1 cellular context compared by ENCODE assay signal in the genomic region with DNA sequence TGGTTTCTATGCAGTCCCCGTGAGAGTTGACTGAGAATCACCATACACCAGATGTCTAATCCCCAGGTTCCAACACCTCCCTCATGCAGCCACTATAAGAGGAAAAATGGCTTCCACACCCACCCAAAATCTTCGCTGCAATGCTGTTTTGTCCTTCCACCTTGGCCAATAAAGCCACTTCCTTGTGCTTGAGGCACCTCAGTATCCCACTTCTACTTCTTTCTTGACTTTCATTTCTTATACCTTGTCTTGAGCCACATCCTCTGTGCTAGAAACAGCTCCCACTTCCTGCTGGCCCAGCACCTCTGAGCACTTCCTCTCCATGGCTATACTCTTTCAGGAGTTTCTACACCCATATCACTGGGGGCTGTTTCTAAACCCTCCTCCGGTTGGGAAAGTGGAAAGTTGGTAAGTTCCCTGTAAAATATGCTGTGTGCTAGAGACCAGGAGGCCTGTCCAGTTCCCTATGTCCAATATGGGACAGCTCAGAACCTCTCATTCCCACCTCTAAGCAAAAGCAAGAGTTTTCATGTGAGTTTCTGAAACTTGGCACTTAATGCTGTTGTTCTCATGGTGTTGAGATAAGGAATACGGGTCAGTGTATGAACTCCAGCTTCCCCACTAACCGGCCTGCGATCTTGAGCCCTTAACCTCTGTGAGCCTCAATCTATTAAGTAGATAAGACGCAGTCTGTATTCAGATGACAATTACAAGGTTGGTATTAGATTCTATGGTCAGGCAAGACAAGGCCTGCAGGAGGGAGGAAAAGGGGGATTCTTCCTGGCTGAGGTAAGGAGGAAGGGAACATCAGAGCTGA.
TF ChIP-seq lines count a peak whose summit lies in the region.

No MANE protein-coding gene starts in this region.

TF ChIP-seq in GM12878, 131 proteins besides CTCF, POLR2A, EP300 and RAD21 (continued from another document and continues in another):
- TF ChIP-seq HDAC6 (IDR thresholded peaks at IDR 0.05; ENCODE audit: unreplicated experiment) (no peak), NFXL1 (IDR thresholded peaks at IDR 0.05; ENCODE audit: borderline replicate concordance) (no peak), EZH2 (IDR thresholded peaks at IDR 0.05; ENCODE audit: borderline replicate concordance, control insufficient read depth, low read depth, low read length) (no peak), FOXM1 (IDR thresholded peaks at IDR 0.05; ENCODE audit: low read depth, low read length) (no peak), ZBTB11 (CRISPR knock-in tag; IDR thresholded peaks at IDR 0.05) (no peak), SIN3A (IDR thresholded peaks at IDR 0.05; ENCODE audit: low read depth, low read length) (no peak), POLR2AphosphoS2 (IDR thresholded peaks at IDR 0.05; ENCODE audit: low read depth, low read length) (no peak), HDAC2 (IDR thresholded peaks at IDR 0.05) (no peak), CBX5 (IDR thresholded peaks at IDR 0.05; ENCODE audit: low read depth) (no peak), ZNF207 (IDR thresholded peaks at IDR 0.05; ENCODE audit: borderline replicate concordance) (no peak), RELB (IDR thresholded peaks at IDR 0.05; ENCODE audit: low read depth) (no peak), ASH2L (IDR thresholded peaks at IDR 0.05; ENCODE audit: borderline replicate concordance, low read depth) (no peak), SMARCA5 (IDR thresholded peaks at IDR 0.05) (peak; percentile 38; the same call in 1 of the 2 replicates), ATF2 (IDR thresholded peaks at IDR 0.05; ENCODE audit: low read length) (no peak), TCF3 (IDR thresholded peaks at IDR 0.05; ENCODE audit: borderline replicate concordance, insufficient read depth, low read depth, low read length) (no peak), MTA3 (IDR thresholded peaks at IDR 0.05; ENCODE audit: borderline replicate concordance, low read length) (no peak), LARP7 (IDR thresholded peaks at IDR 0.05) (no peak), ATF3 (IDR thresholded peaks at IDR 0.05; ENCODE audit: borderline replicate concordance, extremely low read depth, low read depth, low read length) (no peak), CHD4 (IDR thresholded peaks at IDR 0.05) (no peak), STAT3 (IDR thresholded peaks at IDR 0.05; ENCODE audit: low read depth, low read length) (no peak), EGR1 (IDR thresholded peaks at IDR 0.05; ENCODE audit: borderline replicate concordance in 1 of 2, low read depth in 2 of 2, low read length in 2 of 2) (no peak), POU2F2 (IDR thresholded peaks at IDR 0.05; ENCODE audit: borderline replicate concordance, low read depth, low read length) (no peak), HCFC1 (IDR thresholded peaks at IDR 0.05; ENCODE audit: low read length) (no peak), KDM1A (IDR thresholded peaks at IDR 0.05; ENCODE audit: borderline replicate concordance) (no peak), BACH1 (IDR thresholded peaks at IDR 0.05; ENCODE audit: borderline replicate concordance) (no peak), FOS (IDR thresholded peaks at IDR 0.05; ENCODE audit: borderline replicate concordance, extremely low read depth, insufficient read length) (no peak), NBN (IDR thresholded peaks at IDR 0.05) (0 out of 2 replicates have a peak, but pooled peaks have one; percentile 23), NR2C1 (IDR thresholded peaks at IDR 0.05) (no peak), E4F1 (IDR thresholded peaks at IDR 0.05; ENCODE audit: borderline replicate concordance, partially characterized antibody) (no peak), GATAD2B (conservative IDR thresholded peaks at IDR 0.05; ENCODE audit: low read depth) (no peak; the same call in 1 of the 2 replicates), MYC (IDR thresholded peaks at IDR 0.05; ENCODE audit: insufficient read depth, insufficient read length, insufficient replicate concordance, low read length, severe bottlenecking) (no peak), ZNF24 (IDR thresholded peaks at IDR 0.05) (no peak), IKZF2 (IDR thresholded peaks at IDR 0.05) (peak; percentile 84 to 88), ATF7 (IDR thresholded peaks at IDR 0.05; ENCODE audit: low read depth) (peak; percentile 52), NR2F1 (conservative IDR thresholded peaks at IDR 0.05) (no peak), HDGF (IDR thresholded peaks at IDR 0.05) (0 out of 2 replicates have a peak, but pooled peaks have one; percentile 57), SREBF2 (IDR thresholded peaks at IDR 0.05; ENCODE audit: low read length) (no peak), SUZ12 (IDR thresholded peaks at IDR 0.05; ENCODE audit: unreplicated experiment) (no peak), SMAD5 (IDR thresholded peaks at IDR 0.05; ENCODE audit: low read depth) (no peak), ZNF384 (IDR thresholded peaks at IDR 0.05; ENCODE audit: borderline replicate concordance, low read depth, low read length) (no peak), SRF (IDR thresholded peaks at IDR 0.05; ENCODE audit: low read depth in 2 of 2, low read length in 2 of 2) (no peak)
- TF ChIP-seq, protein P1, sequence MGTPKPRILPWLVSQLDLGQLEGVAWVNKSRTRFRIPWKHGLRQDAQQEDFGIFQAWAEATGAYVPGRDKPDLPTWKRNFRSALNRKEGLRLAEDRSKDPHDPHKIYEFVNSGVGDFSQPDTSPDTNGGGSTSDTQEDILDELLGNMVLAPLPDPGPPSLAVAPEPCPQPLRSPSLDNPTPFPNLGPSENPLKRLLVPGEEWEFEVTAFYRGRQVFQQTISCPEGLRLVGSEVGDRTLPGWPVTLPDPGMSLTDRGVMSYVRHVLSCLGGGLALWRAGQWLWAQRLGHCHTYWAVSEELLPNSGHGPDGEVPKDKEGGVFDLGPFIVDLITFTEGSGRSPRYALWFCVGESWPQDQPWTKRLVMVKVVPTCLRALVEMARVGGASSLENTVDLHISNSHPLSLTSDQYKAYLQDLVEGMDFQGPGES (IDR thresholded peaks at IDR 0.05) = no peak
- TF ChIP-seq, protein P2, sequence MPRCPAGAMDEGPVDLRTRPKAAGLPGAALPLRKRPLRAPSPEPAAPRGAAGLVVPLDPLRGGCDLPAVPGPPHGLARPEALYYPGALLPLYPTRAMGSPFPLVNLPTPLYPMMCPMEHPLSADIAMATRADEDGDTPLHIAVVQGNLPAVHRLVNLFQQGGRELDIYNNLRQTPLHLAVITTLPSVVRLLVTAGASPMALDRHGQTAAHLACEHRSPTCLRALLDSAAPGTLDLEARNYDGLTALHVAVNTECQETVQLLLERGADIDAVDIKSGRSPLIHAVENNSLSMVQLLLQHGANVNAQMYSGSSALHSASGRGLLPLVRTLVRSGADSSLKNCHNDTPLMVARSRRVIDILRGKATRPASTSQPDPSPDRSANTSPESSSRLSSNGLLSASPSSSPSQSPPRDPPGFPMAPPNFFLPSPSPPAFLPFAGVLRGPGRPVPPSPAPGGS (IDR thresholded peaks at IDR 0.05; ENCODE audit: borderline replicate concordance, insufficient read depth, low read depth, low read length, poor library complexity, severe bottlenecking) = no peak
- TF ChIP-seq, protein P3, sequence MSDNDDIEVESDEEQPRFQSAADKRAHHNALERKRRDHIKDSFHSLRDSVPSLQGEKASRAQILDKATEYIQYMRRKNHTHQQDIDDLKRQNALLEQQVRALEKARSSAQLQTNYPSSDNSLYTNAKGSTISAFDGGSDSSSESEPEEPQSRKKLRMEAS (IDR thresholded peaks at IDR 0.05; ENCODE audit: low read depth, low read length) = no peak
- TF ChIP-seq, protein P4, sequence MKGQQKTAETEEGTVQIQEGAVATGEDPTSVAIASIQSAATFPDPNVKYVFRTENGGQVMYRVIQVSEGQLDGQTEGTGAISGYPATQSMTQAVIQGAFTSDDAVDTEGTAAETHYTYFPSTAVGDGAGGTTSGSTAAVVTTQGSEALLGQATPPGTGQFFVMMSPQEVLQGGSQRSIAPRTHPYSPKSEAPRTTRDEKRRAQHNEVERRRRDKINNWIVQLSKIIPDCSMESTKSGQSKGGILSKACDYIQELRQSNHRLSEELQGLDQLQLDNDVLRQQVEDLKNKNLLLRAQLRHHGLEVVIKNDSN (IDR thresholded peaks at IDR 0.05; ENCODE audit: borderline replicate concordance, extremely low read length, insufficient read depth, low read depth, low read length) = no peak
- TF ChIP-seq, protein P5, sequence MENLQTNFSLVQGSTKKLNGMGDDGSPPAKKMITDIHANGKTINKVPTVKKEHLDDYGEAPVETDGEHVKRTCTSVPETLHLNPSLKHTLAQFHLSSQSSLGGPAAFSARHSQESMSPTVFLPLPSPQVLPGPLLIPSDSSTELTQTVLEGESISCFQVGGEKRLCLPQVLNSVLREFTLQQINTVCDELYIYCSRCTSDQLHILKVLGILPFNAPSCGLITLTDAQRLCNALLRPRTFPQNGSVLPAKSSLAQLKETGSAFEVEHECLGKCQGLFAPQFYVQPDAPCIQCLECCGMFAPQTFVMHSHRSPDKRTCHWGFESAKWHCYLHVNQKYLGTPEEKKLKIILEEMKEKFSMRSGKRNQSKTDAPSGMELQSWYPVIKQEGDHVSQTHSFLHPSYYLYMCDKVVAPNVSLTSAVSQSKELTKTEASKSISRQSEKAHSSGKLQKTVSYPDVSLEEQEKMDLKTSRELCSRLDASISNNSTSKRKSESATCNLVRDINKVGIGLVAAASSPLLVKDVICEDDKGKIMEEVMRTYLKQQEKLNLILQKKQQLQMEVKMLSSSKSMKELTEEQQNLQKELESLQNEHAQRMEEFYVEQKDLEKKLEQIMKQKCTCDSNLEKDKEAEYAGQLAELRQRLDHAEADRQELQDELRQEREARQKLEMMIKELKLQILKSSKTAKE (IDR thresholded peaks at IDR 0.05; ENCODE audit: low read depth, poor library complexity, severe bottlenecking) = no peak
